22 cellular contexts compared by ENCODE assay signal in genomic region chr7:129556607-129557120, GRCh38. TPM values are rescaled to one million over a fixed set of nuclear protein-coding genes. Genes with fewer than 3 reads are reported as not detected.
"Had no signal": no experiment of that assay in that cellular context is flagged by ENCODE, and none has a peak within 500 bp of the region (broad histone marks: within the 10 kb centered on the region; RNA-seq: fewer than 3 reads in every experiment).

No MANE protein-coding gene starts in this region.

- FAIRE-seq: colon, kidney had no signal

- H3K27ac ChIP-seq: hepatocyte, neural progenitor cell, testis, tibial nerve, upper lobe of right lung, vagina had no signal

- H3K4me3 ChIP-seq: hepatocyte, neural progenitor cell, smooth muscle cell, testis, tibial nerve, upper lobe of right lung, vagina had no signal

- H3K79me2 ChIP-seq: hepatocyte had no signal

- H3K36me3 ChIP-seq: neural progenitor cell, tibial nerve, upper lobe of right lung, vagina had no signal

- H3K9ac ChIP-seq: neural progenitor cell had no signal

- H3K4me2 ChIP-seq: hepatocyte, neural progenitor cell, smooth muscle cell had no signal

- H2AFZ ChIP-seq: hepatocyte, neural progenitor cell had no signal

- H3K4me1 ChIP-seq: testis, upper lobe of right lung, vagina had no signal

- DNase-seq: cerebellar nuclear complex; effector memory CD8-positive, alpha-beta T cell; foreskin melanocyte; head of caudate nucleus; kidney; left cardiac atrium; left ventricle myocardium superior; natural killer cell; posterior cingulate gyrus; stimulated activated CD4-positive, alpha-beta T cell treated with anti-CD3 and anti-CD28 coated beads, Interleukin-4, amount 100 ng/mL, for 1 hour; stimulated activated CD8-positive, alpha-beta memory T cell treated with anti-CD3 and anti-CD28 coated beads, Interleukin-4, amount 100 ng/mL, for 48 hours; testis; upper lobe of right lung had no signal

- H3K9me3 ChIP-seq: testis, tibial nerve, upper lobe of right lung, vagina had no signal

- ATAC-seq: effector memory CD8-positive, alpha-beta T cell; left cardiac atrium; left ventricle myocardium superior; natural killer cell; stimulated activated effector memory CD8-positive, alpha-beta T cell treated with anti-CD3 and anti-CD28 coated beads, Interleukin-12 subunit alpha, Interleukin-12 subunit beta, amount 100 ng/mL, for 72 hours; upper lobe of right lung had no signal

- H3K27me3 ChIP-seq: neural progenitor cell, testis, upper lobe of right lung, vagina had no signal

RNA-seq across cellular contexts. Expression of gene SMKR1, which starts 54.3 kb away (rescaled TPM):
- total RNA-seq: epithelial cell of proximal tubule, hepatocyte, left cardiac atrium, left ventricle myocardium superior, smooth muscle cell, subcutaneous adipose tissue, upper lobe of right lung, vagina had no signal
- polyA plus RNA-seq: smooth muscle cell had no signal
